ENCODE assay signal across 9 cellular contexts in genomic region chr3:65597952-65598413, GRCh38.
DNase-seq lines count a peak whose midpoint lies in the region; ATAC-seq and TF ChIP-seq lines count a peak whose summit lies in the region.
"Had no signal": no experiment of that assay in that cellular context is flagged by ENCODE, and none has a peak within 500 bp of the region (broad histone marks: within the 10 kb centered on the region; RNA-seq: fewer than 3 reads in every experiment).

No MANE protein-coding gene starts in this region.

- WGBS in lower leg skin, 2 donors = 26% methylated on average over 20 of the region's 20 CpGs

- intact Hi-C loops in lower leg skin (cut with DNase I; ENCODE audit: low total_unique reads) = no loop called here

- no peak for ATAC-seq in HG03159 (IDR thresholded peaks at IDR 0.05; ENCODE audit: unreplicated experiment)
- ATAC-seq in HG03108 (IDR thresholded peaks at IDR 0.05; ENCODE audit: unreplicated experiment) = no peak
- no peak for ATAC-seq in HG03039 (IDR thresholded peaks at IDR 0.05; ENCODE audit: unreplicated experiment)

- DNase-seq in D341Med (ENCODE audit: low spot score) (peak; percentile 32), right atrium auricular region (ENCODE audit: low spot score) (no peak), pons (ENCODE audit: low spot score) (peak; percentile 47), lower leg skin (ENCODE audit: low spot score in 2 of 2) (no peak)

- H3K36me3 ChIP-seq in right atrium auricular region = no peaks in the 10 kb centered on the region

- H3K4me3 ChIP-seq in WI38 (ENCODE audit: low read depth, low read length) = peak overlapping the region; percentile 55
- H3K4me3 ChIP-seq in right atrium auricular region = peak overlapping the region; percentile 31 to 38
- no peak overlapping the region for H3K4me3 ChIP-seq in lower leg skin (ENCODE audit: low read depth, poor library complexity, severe bottlenecking)

- no peaks in the 10 kb centered on the region for H3K27me3 ChIP-seq in right atrium auricular region

- H3K27ac ChIP-seq in right atrium auricular region = no peak overlapping the region
- H3K27ac ChIP-seq: KMS-11 had no signal

- TF ChIP-seq CTCF in WI38 (IDR thresholded peaks at IDR 0.05; ENCODE audit: low read depth, low read length) = no peak
- no peak for TF ChIP-seq CTCF in right atrium auricular region (IDR thresholded peaks at IDR 0.05)
- no peak for TF ChIP-seq CTCF in lower leg skin (IDR thresholded peaks at IDR 0.05)

- no peaks in the 10 kb centered on the region for H3K9me3 ChIP-seq in right atrium auricular region

- H3K4me1 ChIP-seq in right atrium auricular region = peaks cover 0 to 21% of the 10 kb centered on the region in 2 donors

- no peak for TF ChIP-seq POLR2A in lower leg skin (IDR thresholded peaks at IDR 0.05)

Comparison
In these comparisons a context has a peak if more than half of its experiments do, and no peak if none do; other contexts are left out.
1. DNase-seq: peak in D341Med (single experiment) and pons (single experiment); none in right atrium auricular region (single experiment) and lower leg skin (0 of 2).